ENCODE assay signal across 22 cellular contexts in genomic region chr2:26864226-26864625, GRCh38. TPM values are rescaled to one million over a fixed set of nuclear protein-coding genes. Genes with fewer than 3 reads are reported as not detected.
"Had no signal": no experiment of that assay in that cellular context is flagged by ENCODE, and none has a peak within 500 bp of the region (broad histone marks: within the 10 kb centered on the region; RNA-seq: fewer than 3 reads in every experiment).

No MANE protein-coding gene starts in this region.

- ATAC-seq: activated CD4-positive, CD25-positive, alpha-beta regulatory T cell treated with anti-CD3 and anti-CD28 coated beads, Interleukin-2, amount 50 U/mL, for 24 hours; activated CD8-positive, alpha-beta T cell treated with anti-CD3 and anti-CD28 coated beads, Interleukin-2, amount 10 ng/mL, durations not matched to agents 7 days and 5 days; activated naive CD8-positive, alpha-beta T cell treated with anti-CD3 and anti-CD28 coated beads, Interleukin-2, amount 50 U/mL, for 24 hours; esophagus mucosa; gastrocnemius medialis; heart left ventricle; left lung had no signal

- H3K4me1 ChIP-seq: left lung had no signal

- H3K27ac ChIP-seq: brain microvascular endothelial cell, coronary artery, gastrocnemius medialis, heart left ventricle, left lung had no signal

- DNase-seq: activated CD4-positive, alpha-beta T cell treated with anti-CD3 and anti-CD28 coated beads, Interleukin-2, amount 10 ng/mL, durations not matched to agents 7 days and 5 days; activated naive CD4-positive, alpha-beta T cell treated with anti-CD3 and anti-CD28 coated beads, Interleukin-2, amount 10 ng/mL, durations not matched to agents 7 days and 5 days; activated naive CD8-positive, alpha-beta T cell treated with anti-CD3 and anti-CD28 coated beads, Interleukin-2, amount 50 U/mL, for 24 hours; activated T-cell treated with anti-CD3 and anti-CD28 coated beads, Interleukin-2, amount 50 U/mL, for 24 hours; brain microvascular endothelial cell; effector CD4-positive, alpha-beta T cell; gastrocnemius medialis; heart left ventricle; left lung; occipital lobe; retina; small intestine; stimulated activated CD4-positive, alpha-beta T cell treated with anti-CD3 and anti-CD28 coated beads, Interleukin-15, amount 100 ng/mL, for 24 hours; stimulated activated CD4-positive, alpha-beta T cell treated with anti-CD3 and anti-CD28 coated beads, Interleukin-4, amount 100 ng/mL, for 1 hour; T1000 had no signal

- H3K4me3 ChIP-seq: coronary artery, gastrocnemius medialis, heart left ventricle, left lung had no signal

- H3K36me3 ChIP-seq: brain microvascular endothelial cell, gastrocnemius medialis, heart left ventricle, left lung had no signal

- FAIRE-seq: small intestine had no signal

- H3K27me3 ChIP-seq: gastrocnemius medialis had no signal

- H3K9me3 ChIP-seq: gastrocnemius medialis, heart left ventricle, left lung had no signal

RNA-seq across cellular contexts. Expression of gene DPYSL5, which starts 16.3 kb away (rescaled TPM):
- total RNA-seq: activated CD4-positive, alpha-beta T cell treated with anti-CD3 and anti-CD28 coated beads, Interleukin-2, amount 10 ng/mL, durations not matched to agents 7 days and 5 days; activated CD8-positive, alpha-beta T cell treated with anti-CD3 and anti-CD28 coated beads, Interleukin-2, amount 10 ng/mL, durations not matched to agents 7 days and 5 days; esophagus mucosa; gastrocnemius medialis; left lung; lung microvascular endothelial cell; posterior vena cava; ureter had no signal
